Comparison of ENCODE assay signal across 8 cellular contexts in the genomic region with DNA sequence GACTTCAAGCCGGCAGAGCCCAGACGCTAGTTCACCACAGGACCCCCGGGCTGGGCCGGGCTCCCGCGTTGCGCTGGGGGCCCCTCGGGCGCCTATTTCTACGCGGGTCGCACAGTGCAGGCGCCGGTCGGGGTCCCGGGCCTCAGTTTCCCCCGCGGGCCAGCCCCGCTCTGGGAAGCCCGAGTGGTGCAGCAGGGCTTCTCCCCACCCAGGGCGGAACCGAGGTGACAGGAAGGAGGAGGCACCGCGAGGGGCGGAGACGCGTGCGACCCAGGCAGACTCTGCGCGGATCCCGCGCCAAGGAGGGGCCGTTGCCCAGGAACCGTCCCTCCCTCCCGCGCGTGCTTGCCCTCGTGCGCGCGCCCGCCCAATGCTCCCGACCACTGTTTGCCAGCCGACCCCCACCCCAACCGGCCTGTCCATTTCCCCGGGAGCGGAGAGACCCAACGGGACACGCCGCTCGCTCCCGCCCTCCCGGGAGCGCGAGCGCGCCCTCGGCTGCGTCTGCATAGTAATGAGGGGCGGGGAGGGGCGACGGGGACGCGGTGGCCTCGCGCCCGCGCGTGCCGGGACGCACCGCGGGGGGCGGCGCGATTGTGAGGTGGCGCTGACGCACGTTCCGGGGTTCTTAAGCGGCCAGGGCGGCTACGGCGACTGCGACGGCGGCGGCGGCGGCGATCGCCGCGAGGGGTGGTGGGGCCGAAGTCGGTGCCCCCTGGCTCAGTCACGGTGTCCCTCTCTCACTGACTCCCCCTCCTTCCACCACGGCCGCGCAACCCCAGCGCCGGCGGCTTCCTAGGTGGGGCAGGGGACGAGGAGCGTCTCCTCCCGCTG. TPM values are rescaled to one million over a fixed set of nuclear protein-coding genes. Genes with fewer than 3 reads are reported as not detected.
DNase-seq lines count a peak whose midpoint lies in the region; ATAC-seq, FAIRE-seq and TF ChIP-seq lines count a peak whose summit lies in the region.

TSS of gene CPEB2 (plus strand) at position 657 of the 834 bp plus-strand sequence. CDS start 193 bp downstream, outside the sequence.

- peaks cover 26% of the 10 kb centered on the region for H3K4me1 Mint-ChIP-seq in T-helper 1 cell treated with Interleukin-12 subunit alpha and Interleukin-12 subunit beta and Interleukin-4 antibody, amounts not matched to agents 30 μg/mL and 1 μg/mL, for 36 hours (ENCODE audit: low read depth)
- H3K4me1 Mint-ChIP-seq in progenitor cell of endocrine pancreas (ENCODE audit: low read depth), result peaks cover 11% of the 10 kb centered on the region

- WGBS in heart right ventricle, 2 donors, result 1% methylated on average over 78 to 106 of the region's 106 CpGs

- DNase-seq in GM12891 (ENCODE audit: insufficient read length, low spot score) (peak; percentile 76), NCI-H1092 (lab: John Stamatoyannopoulos, UW) (peak; percentile 92), amniotic stem cell (lab: John Stamatoyannopoulos, UW) (peak; percentile 92), heart right ventricle (peak; percentile 95 to 96), progenitor cell of endocrine pancreas (ENCODE audit: low spot score, unreplicated experiment) (peak; percentile 90), upper lobe of right lung (peak; percentile 98)

- H3K27ac Mint-ChIP-seq in T-helper 1 cell treated with Interleukin-12 subunit alpha and Interleukin-12 subunit beta and Interleukin-4 antibody, amounts not matched to agents 30 μg/mL and 1 μg/mL, for 36 hours, result peak within 1 kb of the TSS; percentile 94
- H3K27ac Mint-ChIP-seq in progenitor cell of endocrine pancreas, result peak within 1 kb of the TSS; percentile 92

- H3K27me3 Mint-ChIP-seq in T-helper 1 cell treated with Interleukin-12 subunit alpha and Interleukin-12 subunit beta and Interleukin-4 antibody, amounts not matched to agents 30 μg/mL and 1 μg/mL, for 36 hours (ENCODE audit: low read depth), result no peaks in the 10 kb centered on the region
- H3K27me3 Mint-ChIP-seq in progenitor cell of endocrine pancreas, result peaks cover 21% of the 10 kb centered on the region

- H3K9me3 ChIP-seq in heart right ventricle (peaks cover 0 to 4% (median 0%) of the 10 kb centered on the region in 11 donors), upper lobe of right lung (no peaks in the 10 kb centered on the region)

- peak in 1 of 9 donors; percentile 8 for TF ChIP-seq CTCF in heart right ventricle (IDR thresholded peaks at IDR 0.05)
- no peak for TF ChIP-seq CTCF in progenitor cell of endocrine pancreas (IDR thresholded peaks at IDR 0.05; ENCODE audit: unreplicated experiment)
- no peak for TF ChIP-seq CTCF in upper lobe of right lung (IDR thresholded peaks at IDR 0.05)

- H3K36me3 ChIP-seq in heart right ventricle, result peaks cover 0 to under 1% (median 0%) of the 10 kb centered on the region in 9 donors
- no peaks in the 10 kb centered on the region for H3K36me3 ChIP-seq in upper lobe of right lung

- H3K4me1 ChIP-seq in heart right ventricle (peaks cover 0 to 29% (median 22%) of the 10 kb centered on the region in 9 donors), upper lobe of right lung (peaks cover 15% of the 10 kb centered on the region)

- H3K36me3 Mint-ChIP-seq in T-helper 1 cell treated with Interleukin-12 subunit alpha and Interleukin-12 subunit beta and Interleukin-4 antibody, amounts not matched to agents 30 μg/mL and 1 μg/mL, for 36 hours (ENCODE audit: low read depth), result peaks cover 3% of the 10 kb centered on the region
- no peaks in the 10 kb centered on the region for H3K36me3 Mint-ChIP-seq in progenitor cell of endocrine pancreas (ENCODE audit: insufficient read depth)

- peak; percentile 100 for FAIRE-seq in GM12891 (lab: Jason Lieb, UNC)

- H3K27ac ChIP-seq in heart right ventricle, result peak within 1 kb of the TSS; percentile 96 to 100 (median 100)
- peak within 1 kb of the TSS; percentile 100 for H3K27ac ChIP-seq in upper lobe of right lung

- TF ChIP-seq POLR2A in GM12891 (IDR thresholded peaks at IDR 0.05; ENCODE audit: low read depth, low read length), result peak; percentile 96

- peak within 1 kb of the TSS; percentile 75 to 99 (median 96) for H3K4me3 ChIP-seq in heart right ventricle
- H3K4me3 ChIP-seq in upper lobe of right lung, result peak within 1 kb of the TSS; percentile 95

- intact Hi-C loops in heart right ventricle (cut with DNase I) (loop anchor here in 7 of 10 donors (2.0 to 10.0 kb wide), 13 partner anchors 85 to 655 kb away; partner anchors contain the start of genes FBXL5 (in 2 of the 7) and CC2D2A (in 1 of the 7)), upper lobe of right lung (cut with DNase I) (no loop called here)

- peak; percentile 67 for ATAC-seq in HG02610 (IDR thresholded peaks at IDR 0.05; ENCODE audit: unreplicated experiment)
- peak; percentile 87 to 94 (median 89) for ATAC-seq in heart right ventricle
- ATAC-seq in upper lobe of right lung, result peak; percentile 86

- H3K4me3 Mint-ChIP-seq in T-helper 1 cell treated with Interleukin-12 subunit alpha and Interleukin-12 subunit beta and Interleukin-4 antibody, amounts not matched to agents 30 μg/mL and 1 μg/mL, for 36 hours, result peak within 1 kb of the TSS; percentile 89
- H3K4me3 Mint-ChIP-seq in progenitor cell of endocrine pancreas (ENCODE audit: low read depth), result peak within 1 kb of the TSS; percentile 83

- H3K9me3 Mint-ChIP-seq in T-helper 1 cell treated with Interleukin-12 subunit alpha and Interleukin-12 subunit beta and Interleukin-4 antibody, amounts not matched to agents 30 μg/mL and 1 μg/mL, for 36 hours, result no peaks in the 10 kb centered on the region
- H3K9me3 Mint-ChIP-seq in progenitor cell of endocrine pancreas (ENCODE audit: low read depth), result no peaks in the 10 kb centered on the region

- H3K27me3 ChIP-seq in heart right ventricle (no peaks in the 10 kb centered on the region), upper lobe of right lung (no peaks in the 10 kb centered on the region)

TF ChIP-seq in GM12891, 5 proteins besides CTCF, POLR2A, EP300 and RAD21:
- TF ChIP-seq SPI1 (IDR thresholded peaks at IDR 0.05; ENCODE audit: low read depth, low read length), result peak; percentile 42; the same call in 1 of the 2 replicates
- TF ChIP-seq TAF1 (IDR thresholded peaks at IDR 0.05; ENCODE audit: low read depth, low read length), result peak; percentile 40; the same call in 1 of the 2 replicates
- TF ChIP-seq POU2F2 (IDR thresholded peaks at IDR 0.05; ENCODE audit: low read depth, low read length), result peak; percentile 93
- no peak for TF ChIP-seq PAX5 (IDR thresholded peaks at IDR 0.05; ENCODE audit: insufficient read depth, low read length, severe bottlenecking)
- TF ChIP-seq POLR2AphosphoS5 (IDR thresholded peaks at IDR 0.05; ENCODE audit: low read depth, low read length), result peak; percentile 97

RNA-seq across cellular contexts. Expression of gene CPEB2, which starts in this region (rescaled TPM):
- polyA plus RNA-seq in GM12891 (2012; ENCODE audit: low read depth, missing spikeins), result 2.2 TPM
- total RNA-seq in heart right ventricle, result 10 to 100 TPM; 11.6 to 31.8 (median 21.9) TPM
- polyA plus RNA-seq in heart right ventricle, result 1 to 10 TPM; 2.4 to 5.0 TPM
- 3.5 and 4.6 TPM in 2 replicates for total RNA-seq in progenitor cell of endocrine pancreas
- total RNA-seq in upper lobe of right lung, result 25.6 TPM

Comparison
In these comparisons a context has a peak if more than half of its experiments do, and no peak if none do; other contexts are left out.
1. Peak in every context shown above with its lines: DNase-seq, ATAC-seq, H3K4me3 ChIP-seq and H3K27ac ChIP-seq.